Comparison of ENCODE assay signal across 14 cellular contexts in genomic region chr17:4327638-4328037, GRCh38. TPM values are rescaled to one million over a fixed set of nuclear protein-coding genes. Genes with fewer than 3 reads are reported as not detected.
A peak's percentile ranks its signal among the peaks of the same experiment; 100 is the strongest.
DNase-seq lines count a peak whose midpoint lies in the region; ATAC-seq and TF ChIP-seq lines count a peak whose summit lies in the region.
"Had no signal": no experiment of that assay in that cellular context is flagged by ENCODE, and none has a peak within 500 bp of the region (broad histone marks: within the 10 kb centered on the region; RNA-seq: fewer than 3 reads in every experiment).

No MANE protein-coding gene starts in this region.

- H3K9me3 Mint-ChIP-seq in IgD-negative memory B cell: peaks cover 0 to 14% (median 0%) of the 10 kb centered on the region in 3 donors
- H3K9me3 Mint-ChIP-seq in nephron progenitor cell: peaks cover 45% of the 10 kb centered on the region

- peaks cover 38 to 51% (median 46%) of the 10 kb centered on the region in 3 donors for H3K4me1 Mint-ChIP-seq in IgD-negative memory B cell
- H3K4me1 Mint-ChIP-seq in nephron progenitor cell: peaks cover 9% of the 10 kb centered on the region
- peaks cover 16% of the 10 kb centered on the region for H3K4me1 Mint-ChIP-seq in T-helper 17 cell

- ATAC-seq in T-helper 17 cell: no peak
- ATAC-seq in GM18511 (IDR thresholded peaks at IDR 0.05; ENCODE audit: unreplicated experiment): no peak

- TF ChIP-seq CTCF in nephron progenitor cell (IDR thresholded peaks at IDR 0.05): no peak

- DNase-seq in AG20443 (ENCODE audit: low spot score) (peak; percentile 85), dermis blood vessel endothelial cell (peak; percentile 24), nephron progenitor cell (no peak), T-helper 17 cell (no peak), SK-N-DZ (ENCODE audit: low spot score) (no peak), DMS114 treated with DMSO at 0.1 percent for 48 hours (lab: John Stamatoyannopoulos, UW; ENCODE audit: unreplicated experiment) (no peak)
- DNase-seq: activated CD4-positive, alpha-beta T cell treated with anti-CD3 and anti-CD28 coated beads for 4 hours; Caco-2; NCI-H1694 treated with DMSO at 0.1 percent for 48 hours; RPMI8226 had no signal

- H3K36me3 Mint-ChIP-seq in IgD-negative memory B cell: peaks cover 10% of the 10 kb centered on the region
- H3K36me3 Mint-ChIP-seq in nephron progenitor cell (ENCODE audit: low read depth): peaks cover 48% of the 10 kb centered on the region
- no peaks in the 10 kb centered on the region for H3K36me3 Mint-ChIP-seq in T-helper 17 cell (ENCODE audit: low read depth)

- peak overlapping the region in 2 of 3 donors; percentile 66 to 71 for H3K27ac Mint-ChIP-seq in IgD-negative memory B cell
- peak overlapping the region; percentile 55 for H3K27ac Mint-ChIP-seq in nephron progenitor cell
- H3K27ac Mint-ChIP-seq in T-helper 17 cell: no peak overlapping the region
- H3K27ac Mint-ChIP-seq: activated naive CD4-positive, alpha-beta T cell treated with anti-CD3 and anti-CD28 coated beads, Interleukin-2, amount 50 U/mL, for 24 hours had no signal

- H3K4me3 Mint-ChIP-seq in IgD-negative memory B cell: peak overlapping the region in 1 of 4 donors; percentile 4
- no peak overlapping the region for H3K4me3 Mint-ChIP-seq in nephron progenitor cell
- no peak overlapping the region for H3K4me3 Mint-ChIP-seq in T-helper 17 cell
- H3K4me3 Mint-ChIP-seq: activated naive CD4-positive, alpha-beta T cell treated with anti-CD3 and anti-CD28 coated beads, Interleukin-2, amount 50 U/mL, for 24 hours had no signal

- H3K9me3 ChIP-seq in T-helper 17 cell (ENCODE audit: control insufficient read depth, low read length, poor library complexity, severe bottlenecking): no peaks in the 10 kb centered on the region
- H3K9me3 ChIP-seq: Caco-2, esophagus muscularis mucosa had no signal

- no peaks in the 10 kb centered on the region for H3K27me3 Mint-ChIP-seq in IgD-negative memory B cell
- H3K27me3 Mint-ChIP-seq in nephron progenitor cell (ENCODE audit: low read depth, poor library complexity): peaks cover 4% of the 10 kb centered on the region
- H3K27me3 Mint-ChIP-seq in T-helper 17 cell: no peaks in the 10 kb centered on the region
- H3K27me3 Mint-ChIP-seq: activated naive CD4-positive, alpha-beta T cell treated with anti-CD3 and anti-CD28 coated beads, Interleukin-2, amount 50 U/mL, for 24 hours had no signal

RNA-seq across cellular contexts. Expression of gene UBE2G1, which starts 38.8 kb away (rescaled TPM):
- 97.5 TPM for polyA plus RNA-seq in IgD-negative memory B cell
- total RNA-seq in dermis blood vessel endothelial cell: 37.4 and 52.3 TPM in 2 replicates
- total RNA-seq in T-helper 17 cell: 10 to 100 TPM; 64.6 to 72.7 TPM
- 89.3 and 113 TPM in 2 replicates for polyA plus RNA-seq in SK-N-DZ (2014; cell fraction: cytosol; rRNA removed)
- polyA plus RNA-seq in SK-N-DZ (2014; cell fraction: nucleus; rRNA removed): 42.8 and 63.0 TPM in 2 replicates

Comparison
In these comparisons a context has a peak if more than half of its experiments do, and no peak if none do; other contexts are left out.
1. DNase-seq: peak in AG20443 (single experiment) and dermis blood vessel endothelial cell (single experiment); none in nephron progenitor cell (single experiment), T-helper 17 cell (0 of 3), SK-N-DZ (single experiment) and DMS114 treated with DMSO at 0.1 percent for 48 hours (single experiment).